8 cellular contexts compared by ENCODE assay signal in the genomic region with DNA sequence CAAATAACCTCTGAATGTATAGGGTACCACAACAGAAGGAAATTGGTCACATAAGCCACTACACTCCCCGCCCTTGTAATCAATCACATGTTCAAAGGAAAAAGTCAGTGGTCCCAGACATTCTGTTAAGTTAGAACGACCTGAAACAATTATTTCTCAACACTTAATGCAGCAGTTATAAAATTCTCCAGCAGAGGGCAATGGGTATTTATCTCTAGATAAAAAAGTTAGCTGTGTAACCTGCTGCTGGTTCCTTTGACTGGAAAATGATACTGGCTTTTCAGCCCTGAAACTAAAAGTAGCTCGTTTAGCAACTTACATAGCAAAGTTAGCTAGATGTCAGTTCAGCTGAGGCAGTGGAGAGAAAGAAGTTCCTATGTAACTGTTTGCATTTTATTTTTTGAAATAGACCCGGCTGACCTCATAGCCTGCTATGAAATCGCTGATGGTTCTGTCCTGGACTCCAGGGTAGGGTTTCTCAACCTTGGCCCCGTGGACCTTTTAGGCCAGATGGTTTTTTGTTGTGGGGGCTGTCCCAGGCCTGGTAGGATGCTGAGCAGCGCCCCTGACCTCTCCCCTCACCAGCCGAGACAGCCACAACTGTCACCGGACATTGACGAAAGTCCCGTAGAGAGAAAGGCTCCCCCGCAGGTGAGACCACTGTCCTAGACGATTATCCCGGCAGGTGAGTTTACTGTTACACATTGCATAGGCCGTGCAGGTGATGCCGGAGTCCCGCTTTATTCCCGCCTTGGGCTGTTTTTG. TPM values are rescaled to one million over a fixed set of nuclear protein-coding genes. Genes with fewer than 3 reads are reported as not detected.
DNase-seq lines count a peak whose midpoint lies in the region; ATAC-seq, FAIRE-seq and TF ChIP-seq lines count a peak whose summit lies in the region.

No MANE protein-coding gene starts in this region.

- H3K4me3 Mint-ChIP-seq in CD4-positive, alpha-beta T cell: no peak overlapping the region
- no peak overlapping the region for H3K4me3 Mint-ChIP-seq in progenitor cell of endocrine pancreas (ENCODE audit: low read depth)

- intact Hi-C loops in CD4-positive, alpha-beta T cell (cut with DNase I, micrococcal nuclease): loop anchor here in 1 of 2 experiments (5.0 kb wide), 1 partner anchor 204 kb away; no protein-coding TSS in a partner anchor

- no peaks in the 10 kb centered on the region for H3K27me3 ChIP-seq in CD4-positive, alpha-beta T cell (ENCODE audit: control insufficient read depth, insufficient read depth, low read length)

- no peaks in the 10 kb centered on the region for H3K9me3 Mint-ChIP-seq in CD4-positive, alpha-beta T cell
- peaks cover 3% of the 10 kb centered on the region for H3K9me3 Mint-ChIP-seq in progenitor cell of endocrine pancreas (ENCODE audit: low read depth)

- H3K36me3 Mint-ChIP-seq in CD4-positive, alpha-beta T cell (ENCODE audit: low read depth): no peaks in the 10 kb centered on the region
- no peaks in the 10 kb centered on the region for H3K36me3 Mint-ChIP-seq in progenitor cell of endocrine pancreas (ENCODE audit: insufficient read depth)

- no peak overlapping the region for H3K27ac ChIP-seq in CD4-positive, alpha-beta T cell (ENCODE audit: low read depth, low read length)

- CTCF ChIA-PET in CD4-positive, alpha-beta T cell (lab: Charles Lee): interaction anchor here (0.5 to 1.4 kb wide), 4 partner anchors 99 to 277 kb away, joined by 3 to 4 read pairs (median 3); no protein-coding TSS in a partner anchor

- no peak overlapping the region for H3K4me3 ChIP-seq in fibroblast of pulmonary artery (replicated peaks; ENCODE audit: low read depth, low read length)

- no peaks in the 10 kb centered on the region for H3K4me1 Mint-ChIP-seq in CD4-positive, alpha-beta T cell (ENCODE audit: low read depth)
- peaks cover 8% of the 10 kb centered on the region for H3K4me1 Mint-ChIP-seq in progenitor cell of endocrine pancreas (ENCODE audit: low read depth)

- FAIRE-seq in GM18507 (lab: Jason Lieb, UNC): peak; percentile 90

- H3K27me3 Mint-ChIP-seq in CD4-positive, alpha-beta T cell: no peaks in the 10 kb centered on the region
- no peaks in the 10 kb centered on the region for H3K27me3 Mint-ChIP-seq in progenitor cell of endocrine pancreas

- ATAC-seq in CD4-positive, alpha-beta T cell (ENCODE audit: poor library complexity): peak; percentile 62
- ATAC-seq in HG03439 (IDR thresholded peaks at IDR 0.05; ENCODE audit: unreplicated experiment) (no peak), HG02970 (IDR thresholded peaks at IDR 0.05; ENCODE audit: low FRiP score, unreplicated experiment) (no peak)

- DNase-seq in CD4-positive, alpha-beta T cell: no peak
- DNase-seq in GM18507 (ENCODE audit: extremely low spot score, insufficient read length, low read depth) (peak; percentile 46), LHCN-M2 (ENCODE audit: low read depth) (peak; percentile 56), SW480 (ENCODE audit: low spot score) (peak; percentile 73), fibroblast of pulmonary artery (ENCODE audit: low read depth) (peak; percentile 74), progenitor cell of endocrine pancreas (ENCODE audit: low spot score, unreplicated experiment) (no peak)

- peak; percentile 70 for TF ChIP-seq CTCF in CD4-positive, alpha-beta T cell (IDR thresholded peaks at IDR 0.05)
- TF ChIP-seq CTCF in fibroblast of pulmonary artery (IDR thresholded peaks at IDR 0.05; ENCODE audit: low read length, missing control alignments): peak; percentile 72
- TF ChIP-seq CTCF in progenitor cell of endocrine pancreas (IDR thresholded peaks at IDR 0.05; ENCODE audit: unreplicated experiment): peak; percentile 70

- no peak overlapping the region for H3K27ac Mint-ChIP-seq in CD4-positive, alpha-beta T cell
- no peak overlapping the region for H3K27ac Mint-ChIP-seq in progenitor cell of endocrine pancreas

- POLR2A ChIA-PET in CD4-positive, alpha-beta T cell (lab: Charles Lee): interaction anchor here (0.6 kb wide), 1 partner anchor 1950 kb away, joined by 3 read pairs; no protein-coding TSS in a partner anchor

- H3K9me3 ChIP-seq in CD4-positive, alpha-beta T cell (ENCODE audit: control insufficient read depth, low read length): no peaks in the 10 kb centered on the region

RNA-seq across cellular contexts. Expression of a gene that starts 40.2 kb away (rescaled TPM):
- total RNA-seq in CD4-positive, alpha-beta T cell: 1 to 10 TPM; 1.1 TPM
- total RNA-seq in LHCN-M2 (2014; rRNA removed): 6.9 and 7.4 TPM in 2 replicates
- polyA plus RNA-seq in LHCN-M2 (2012): 14.0 TPM
- 18.8 and 19.0 TPM in 2 replicates for total RNA-seq in progenitor cell of endocrine pancreas

RNA-seq across cellular contexts. Expression of a gene that starts 40.8 kb away (rescaled TPM):
- 1 to 10 TPM; 1.5 to 1.6 TPM for total RNA-seq in CD4-positive, alpha-beta T cell
- total RNA-seq in LHCN-M2 (2014; rRNA removed) (3.2 and 6.5 TPM in 2 replicates), progenitor cell of endocrine pancreas (2.3 and 2.4 TPM in 2 replicates)
- polyA plus RNA-seq in LHCN-M2 (2012): 1.5 TPM

Comparison
In these comparisons a context has a peak if more than half of its experiments do, and no peak if none do; other contexts are left out.
1. DNase-seq: peak in GM18507 (single experiment), LHCN-M2 (single experiment), SW480 (single experiment) and fibroblast of pulmonary artery (single experiment); none in CD4-positive, alpha-beta T cell (0 of 10) and progenitor cell of endocrine pancreas (single experiment).
2. Peak in every context shown above with its lines, with median percentiles within 50 percentile points of each other: CTCF ChIP-seq.